Comparison of ENCODE assay signal across 21 cellular contexts in the genomic region with DNA sequence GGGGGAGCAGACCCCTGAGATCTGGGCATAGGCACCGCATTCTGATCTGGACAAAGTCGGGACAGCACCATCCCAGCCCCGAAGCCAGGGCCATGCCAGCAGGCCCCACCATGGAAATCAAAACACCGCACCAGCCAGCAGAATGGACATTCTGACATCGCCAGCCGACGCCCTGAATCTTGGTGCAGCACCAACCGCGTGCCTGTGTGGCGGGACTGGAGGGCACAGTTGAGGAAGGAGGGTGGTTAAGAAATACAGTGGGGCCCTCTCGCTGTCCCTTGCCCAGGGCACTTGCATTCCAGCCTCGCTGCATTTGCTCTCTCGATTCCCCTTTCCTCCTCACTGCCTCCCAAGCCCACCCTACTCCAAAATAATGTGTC. TPM values are rescaled to one million over a fixed set of nuclear protein-coding genes. Genes with fewer than 3 reads are reported as not detected.
DNase-seq lines count a peak whose midpoint lies in the region; ATAC-seq, FAIRE-seq and TF ChIP-seq lines count a peak whose summit lies in the region.
"Had no signal": no experiment of that assay in that cellular context is flagged by ENCODE, and none has a peak within 500 bp of the region (broad histone marks: within the 10 kb centered on the region; RNA-seq: fewer than 3 reads in every experiment).

No MANE protein-coding gene starts in this region.

- DNase-seq in activated CD8-positive, alpha-beta memory T cell treated with anti-CD3 and anti-CD28 coated beads for 24 hours = peak; percentile 38
- no peak for DNase-seq in activated CD8-positive, alpha-beta memory T cell treated with anti-CD3 and anti-CD28 coated beads, Interleukin-2, amount 10 ng/mL, durations not matched to agents 7 days and 5 days
- DNase-seq in coronary artery (ENCODE audit: low spot score) = peak; percentile 26
- DNase-seq in nephron progenitor cell = no peak
- no peak for DNase-seq in stimulated activated naive CD8-positive, alpha-beta T cell treated with anti-CD3 and anti-CD28 coated beads, Interleukin-15, amount 100 ng/mL, for 72 hours
- DNase-seq in urothelium cell line (ENCODE audit: low spot score) = no peak
- DNase-seq: 8988T; activated CD8-positive, alpha-beta memory T cell treated with anti-CD3 and anti-CD28 coated beads, Interleukin-2, amount 50 U/mL, for 48 hours; HFFc6; hippocampal formation; kidney; NCI-H1105 treated with DMSO at 0.1 percent for 48 hours; PC-3; stimulated activated CD4-positive, alpha-beta T cell treated with anti-CD3 and anti-CD28 coated beads, Interleukin-4, amount 100 ng/mL, for 4 hours; testis had no signal

- H3K4me3 ChIP-seq in coronary artery (no peak overlapping the region), subcutaneous abdominal adipose tissue (ENCODE audit: low read depth in 1 of 5, low read length in 5 of 5) (peak overlapping the region in 3 of 5 donors; percentile 11 to 23 (median 12))
- H3K4me3 ChIP-seq: skin epidermis, testis had no signal

- no peak for FAIRE-seq in urothelium cell line (lab: Jason Lieb, UNC)
- FAIRE-seq: G401.6, kidney had no signal

- H3K9me3 Mint-ChIP-seq in activated CD8-positive, alpha-beta memory T cell treated with anti-CD3 and anti-CD28 coated beads, Interleukin-2, amount 10 ng/mL, durations not matched to agents 7 days and 5 days (ENCODE audit: low read depth) = no peaks in the 10 kb centered on the region
- H3K9me3 Mint-ChIP-seq in nephron progenitor cell = peaks cover 15% of the 10 kb centered on the region
- no peaks in the 10 kb centered on the region for H3K9me3 Mint-ChIP-seq in stimulated activated naive CD8-positive, alpha-beta T cell treated with anti-CD3 and anti-CD28 coated beads, Interleukin-15, amount 100 ng/mL, for 72 hours
- H3K9me3 Mint-ChIP-seq: HFFc6; T-helper 2 cell treated with Interferon-gamma antibody and Interleukin-4, amounts not matched to agents 5 μg/mL and 100 μg/mL, for 36 hours had no signal

- ATAC-seq in activated CD8-positive, alpha-beta memory T cell treated with anti-CD3 and anti-CD28 coated beads, Interleukin-2, amount 10 ng/mL, durations not matched to agents 7 days and 5 days = no peak
- ATAC-seq in stimulated activated naive CD8-positive, alpha-beta T cell treated with anti-CD3 and anti-CD28 coated beads, Interleukin-15, amount 100 ng/mL, for 72 hours = no peak
- ATAC-seq in GM21717 (IDR thresholded peaks at IDR 0.05; ENCODE audit: unreplicated experiment) = no peak
- ATAC-seq: PC-3 had no signal

- CTCF ChIA-PET in activated CD8-positive, alpha-beta memory T cell treated with anti-CD3 and anti-CD28 coated beads, Interleukin-2, amount 10 ng/mL, durations not matched to agents 7 days and 5 days (lab: Charles Lee) = no interaction called here

- TF ChIP-seq CTCF in coronary artery (IDR thresholded peaks at IDR 0.05) (no peak), nephron progenitor cell (IDR thresholded peaks at IDR 0.05) (no peak)

- H3K36me3 Mint-ChIP-seq in activated CD8-positive, alpha-beta memory T cell treated with anti-CD3 and anti-CD28 coated beads, Interleukin-2, amount 10 ng/mL, durations not matched to agents 7 days and 5 days = peaks cover 3% of the 10 kb centered on the region
- peaks cover 32% of the 10 kb centered on the region for H3K36me3 Mint-ChIP-seq in nephron progenitor cell (ENCODE audit: low read depth)

- H3K27me3 ChIP-seq in subcutaneous abdominal adipose tissue (ENCODE audit: control insufficient read depth in 5 of 5, insufficient read depth in 4 of 5, low read length in 5 of 5) = no peaks in the 10 kb centered on the region
- H3K27me3 ChIP-seq: testis had no signal

- H3K27ac ChIP-seq in coronary artery = no peak overlapping the region
- peak overlapping the region; percentile 46 for H3K27ac ChIP-seq in subcutaneous abdominal adipose tissue (ENCODE audit: low read depth, low read length)
- H3K27ac ChIP-seq: testis had no signal

- H3K9ac ChIP-seq in subcutaneous abdominal adipose tissue (ENCODE audit: low read length in 5 of 5) = no peak overlapping the region

- H3K4me3 Mint-ChIP-seq in activated CD8-positive, alpha-beta memory T cell treated with anti-CD3 and anti-CD28 coated beads, Interleukin-2, amount 10 ng/mL, durations not matched to agents 7 days and 5 days = no peak overlapping the region
- peak overlapping the region; percentile 69 for H3K4me3 Mint-ChIP-seq in nephron progenitor cell
- H3K4me3 Mint-ChIP-seq in stimulated activated naive CD8-positive, alpha-beta T cell treated with anti-CD3 and anti-CD28 coated beads, Interleukin-15, amount 100 ng/mL, for 72 hours = no peak overlapping the region
- H3K4me3 Mint-ChIP-seq: HFFc6; T-helper 2 cell treated with Interferon-gamma antibody and Interleukin-4, amounts not matched to agents 5 μg/mL and 100 μg/mL, for 36 hours had no signal

- peaks cover 11 to 82% (median 80%) of the 10 kb centered on the region in 5 donors for H3K4me1 ChIP-seq in subcutaneous abdominal adipose tissue (ENCODE audit: control insufficient read depth in 5 of 5, insufficient read depth in 5 of 5, low read length in 5 of 5)

- peaks cover 0 to 25% (median 9%) of the 10 kb centered on the region in 5 donors for H3K36me3 ChIP-seq in subcutaneous abdominal adipose tissue (ENCODE audit: control insufficient read depth in 5 of 5, insufficient read depth in 5 of 5, low read length in 5 of 5)

- H3K4me1 Mint-ChIP-seq in activated CD8-positive, alpha-beta memory T cell treated with anti-CD3 and anti-CD28 coated beads, Interleukin-2, amount 10 ng/mL, durations not matched to agents 7 days and 5 days = peaks cover 33% of the 10 kb centered on the region
- H3K4me1 Mint-ChIP-seq in nephron progenitor cell = peaks cover 78% of the 10 kb centered on the region
- peaks cover 64% of the 10 kb centered on the region for H3K4me1 Mint-ChIP-seq in stimulated activated naive CD8-positive, alpha-beta T cell treated with anti-CD3 and anti-CD28 coated beads, Interleukin-15, amount 100 ng/mL, for 72 hours

- peaks cover 8% of the 10 kb centered on the region for H3K27me3 Mint-ChIP-seq in activated CD8-positive, alpha-beta memory T cell treated with anti-CD3 and anti-CD28 coated beads, Interleukin-2, amount 10 ng/mL, durations not matched to agents 7 days and 5 days
- peaks cover 7% of the 10 kb centered on the region for H3K27me3 Mint-ChIP-seq in nephron progenitor cell (ENCODE audit: low read depth, poor library complexity)
- H3K27me3 Mint-ChIP-seq in stimulated activated naive CD8-positive, alpha-beta T cell treated with anti-CD3 and anti-CD28 coated beads, Interleukin-15, amount 100 ng/mL, for 72 hours = no peaks in the 10 kb centered on the region

- no peak overlapping the region for H3K27ac Mint-ChIP-seq in activated CD8-positive, alpha-beta memory T cell treated with anti-CD3 and anti-CD28 coated beads, Interleukin-2, amount 10 ng/mL, durations not matched to agents 7 days and 5 days
- H3K27ac Mint-ChIP-seq in nephron progenitor cell = no peak overlapping the region
- H3K27ac Mint-ChIP-seq in stimulated activated naive CD8-positive, alpha-beta T cell treated with anti-CD3 and anti-CD28 coated beads, Interleukin-15, amount 100 ng/mL, for 72 hours = no peak overlapping the region
- H3K27ac Mint-ChIP-seq: HFFc6; T-helper 2 cell treated with Interferon-gamma antibody and Interleukin-4, amounts not matched to agents 5 μg/mL and 100 μg/mL, for 36 hours had no signal

- no peaks in the 10 kb centered on the region for H3K9me3 ChIP-seq in subcutaneous abdominal adipose tissue (ENCODE audit: control insufficient read depth in 5 of 5, low read length in 5 of 5)
- H3K9me3 ChIP-seq: testis had no signal

RNA-seq across cellular contexts. Expression of a gene that starts 2.0 kb away (rescaled TPM):
- not detected for total RNA-seq in activated CD8-positive, alpha-beta memory T cell treated with anti-CD3 and anti-CD28 coated beads, Interleukin-2, amount 10 ng/mL, durations not matched to agents 7 days and 5 days
- total RNA-seq: HFFc6, PC-3, SK-MEL-5 had no signal

RNA-seq across cellular contexts. Expression of a gene that starts 4.7 kb away (rescaled TPM):
- total RNA-seq in activated CD8-positive, alpha-beta memory T cell treated with anti-CD3 and anti-CD28 coated beads, Interleukin-2, amount 10 ng/mL, durations not matched to agents 7 days and 5 days = 10 to 100 TPM; 32.0 to 36.3 TPM

Comparison
In these comparisons a context has a peak if more than half of its experiments do, and no peak if none do; other contexts are left out.
1. DNase-seq: peak in activated CD8-positive, alpha-beta memory T cell treated with anti-CD3 and anti-CD28 coated beads for 24 hours (single experiment) and coronary artery (single experiment); none in activated CD8-positive, alpha-beta memory T cell treated with anti-CD3 and anti-CD28 coated beads, Interleukin-2, amount 10 ng/mL, durations not matched to agents 7 days and 5 days (single experiment), nephron progenitor cell (single experiment), stimulated activated naive CD8-positive, alpha-beta T cell treated with anti-CD3 and anti-CD28 coated beads, Interleukin-15, amount 100 ng/mL, for 72 hours (0 of 2) and urothelium cell line (single experiment).